Comparison of ENCODE assay signal across 7 cellular contexts in the genomic region with DNA sequence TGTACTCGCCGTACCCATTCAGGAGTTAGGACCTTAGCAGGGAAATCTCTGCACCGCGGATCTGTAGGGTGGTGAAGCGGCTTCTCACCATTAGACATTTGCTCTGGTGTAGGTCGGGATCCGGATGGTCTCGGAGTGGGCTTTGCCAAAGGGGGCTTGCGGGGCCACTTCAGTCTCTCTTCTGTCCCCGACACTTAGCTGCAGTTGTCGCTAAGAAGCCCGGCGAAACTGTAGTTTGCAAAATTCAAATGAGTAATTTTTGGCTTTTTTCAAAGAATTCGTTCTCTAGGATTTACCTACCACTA. TPM values are rescaled to one million over a fixed set of nuclear protein-coding genes. Genes with fewer than 3 reads are reported as not detected.
DNase-seq lines count a peak whose midpoint lies in the region; ATAC-seq, FAIRE-seq and TF ChIP-seq lines count a peak whose summit lies in the region.

No MANE protein-coding gene starts in this region.

- H3K9me3 Mint-ChIP-seq in GM23338: no peaks in the 10 kb centered on the region

- peaks cover 22% of the 10 kb centered on the region for H3K4me1 ChIP-seq in GM23338 (ENCODE audit: insufficient read depth)
- H3K4me1 ChIP-seq in foreskin keratinocyte: peaks cover 6% of the 10 kb centered on the region
- H3K4me1 ChIP-seq in small intestine (ENCODE audit: control insufficient read depth in 2 of 2, insufficient read depth in 1 of 2, low read depth in 1 of 2, low read length in 1 of 2): no peaks in the 10 kb centered on the region

- H3K9me3 ChIP-seq in SK-N-MC (ENCODE audit: low read depth, low read length) (no peaks in the 10 kb centered on the region), small intestine (ENCODE audit: control insufficient read depth, low read depth) (no peaks in the 10 kb centered on the region)

- no peaks in the 10 kb centered on the region for H3K27me3 ChIP-seq in GM23338 (ENCODE audit: insufficient read depth)
- no peaks in the 10 kb centered on the region for H3K27me3 ChIP-seq in foreskin keratinocyte
- H3K27me3 ChIP-seq in small intestine (ENCODE audit: control insufficient read depth in 2 of 2, insufficient read depth in 2 of 2, low read length in 2 of 2): no peaks in the 10 kb centered on the region

- H3K4me1 Mint-ChIP-seq in GM23338: peaks cover 34% of the 10 kb centered on the region

- WGBS in small intestine, 3 donors: 0 to 1% (median 1%) methylated on average over 14 of the region's 14 CpGs

- TF ChIP-seq CTCF in GM23338 (conservative IDR thresholded peaks at IDR 0.05; ENCODE audit: low read depth in 2 of 2): no peak
- TF ChIP-seq CTCF in foreskin keratinocyte (conservative IDR thresholded peaks at IDR 0.05): no peak

- no peaks in the 10 kb centered on the region for H3K36me3 ChIP-seq in GM23338 (ENCODE audit: insufficient read depth)
- no peaks in the 10 kb centered on the region for H3K36me3 ChIP-seq in SK-N-MC (ENCODE audit: insufficient read depth, low read length)
- no peaks in the 10 kb centered on the region for H3K36me3 ChIP-seq in small intestine (ENCODE audit: control insufficient read depth in 2 of 2, insufficient read depth in 2 of 2, low read length in 2 of 2)

- H3K4me3 ChIP-seq in GM23338 (peak overlapping the region; percentile 86), SK-N-MC (peak overlapping the region; percentile 97), small intestine (ENCODE audit: low read depth in 1 of 2, low read length in 2 of 2) (peak overlapping the region; percentile 94 to 95)

- peaks cover 63% of the 10 kb centered on the region for H3K79me2 ChIP-seq in GM23338 (replicated peaks; ENCODE audit: insufficient read depth)

- H3K9ac ChIP-seq in SK-N-MC (ENCODE audit: insufficient read length): peak overlapping the region; percentile 94

- ATAC-seq in GM23338 (no peak), foreskin keratinocyte (no peak), GM21825 (IDR thresholded peaks at IDR 0.05; ENCODE audit: unreplicated experiment) (no peak)

- peaks cover 9% of the 10 kb centered on the region for H3K36me3 Mint-ChIP-seq in GM23338 (ENCODE audit: low read depth)

- peak overlapping the region; percentile 99 for H3K4me2 ChIP-seq in GM23338

- H3K9me2 ChIP-seq in GM23338 (ENCODE audit: insufficient read depth): no peaks in the 10 kb centered on the region

- peak overlapping the region; percentile 94 for H3K4me3 Mint-ChIP-seq in GM23338

- H3F3A ChIP-seq in GM23338 (replicated peaks; ENCODE audit: low read depth): no peaks in the 10 kb centered on the region; the same call in 1 of the 2 replicates

- DNase-seq in GM23338 (ENCODE audit: low spot score) (no peak), SK-N-MC (ENCODE audit: low read depth, low spot score) (no peak), foreskin keratinocyte (no peak), small intestine (no peak), SIG-M5 treated with dmso at 0.1 percent for 504 hours (lab: John Stamatoyannopoulos, UW; ENCODE audit: unreplicated experiment) (no peak), amygdala (lab: John Stamatoyannopoulos, UW) (no peak)

- H4K20me1 ChIP-seq in GM23338 (replicated peaks; ENCODE audit: insufficient read depth): no peaks in the 10 kb centered on the region

- peak overlapping the region; percentile 98 for H3K27ac Mint-ChIP-seq in GM23338

- peak overlapping the region; percentile 92 for H3K27ac ChIP-seq in GM23338 (ENCODE audit: low read depth)
- peak overlapping the region; percentile 51; the same call in 1 of the 2 replicates for H3K27ac ChIP-seq in SK-N-MC
- H3K27ac ChIP-seq in foreskin keratinocyte: peak overlapping the region; percentile 88
- H3K27ac ChIP-seq in small intestine (ENCODE audit: low read depth in 1 of 2, low read length in 1 of 2): peak overlapping the region; percentile 79 to 96

- FAIRE-seq in small intestine (lab: Jason Lieb, UNC): no peak

- peak overlapping the region; percentile 91; the same call in 1 of the 2 replicates for H2AFZ ChIP-seq in GM23338

- peaks cover 2% of the 10 kb centered on the region for H3K27me3 Mint-ChIP-seq in GM23338 (ENCODE audit: insufficient read depth, low read depth, poor library complexity)

TF ChIP-seq in GM23338, 12 proteins besides CTCF, POLR2A, EP300 and RAD21 (continues in another document):
- TF ChIP-seq STAT1 (IDR thresholded peaks at IDR 0.05; ENCODE audit: unreplicated experiment) (no peak), EZH2phosphoT487 (IDR thresholded peaks at IDR 0.05; ENCODE audit: unreplicated experiment) (no peak), JUNB (IDR thresholded peaks at IDR 0.05; ENCODE audit: unreplicated experiment) (no peak), CREB1 (CRISPR knock-in tag; IDR thresholded peaks at IDR 0.05; ENCODE audit: low read depth) (no peak), ZNF114 (CRISPR knock-in tag; IDR thresholded peaks at IDR 0.05) (no peak)
- TF ChIP-seq, protein P1, sequence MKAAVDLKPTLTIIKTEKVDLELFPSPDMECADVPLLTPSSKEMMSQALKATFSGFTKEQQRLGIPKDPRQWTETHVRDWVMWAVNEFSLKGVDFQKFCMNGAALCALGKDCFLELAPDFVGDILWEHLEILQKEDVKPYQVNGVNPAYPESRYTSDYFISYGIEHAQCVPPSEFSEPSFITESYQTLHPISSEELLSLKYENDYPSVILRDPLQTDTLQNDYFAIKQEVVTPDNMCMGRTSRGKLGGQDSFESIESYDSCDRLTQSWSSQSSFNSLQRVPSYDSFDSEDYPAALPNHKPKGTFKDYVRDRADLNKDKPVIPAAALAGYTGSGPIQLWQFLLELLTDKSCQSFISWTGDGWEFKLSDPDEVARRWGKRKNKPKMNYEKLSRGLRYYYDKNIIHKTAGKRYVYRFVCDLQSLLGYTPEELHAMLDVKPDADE (IDR thresholded peaks at IDR 0.05): no peak
- TF ChIP-seq, protein P2, sequence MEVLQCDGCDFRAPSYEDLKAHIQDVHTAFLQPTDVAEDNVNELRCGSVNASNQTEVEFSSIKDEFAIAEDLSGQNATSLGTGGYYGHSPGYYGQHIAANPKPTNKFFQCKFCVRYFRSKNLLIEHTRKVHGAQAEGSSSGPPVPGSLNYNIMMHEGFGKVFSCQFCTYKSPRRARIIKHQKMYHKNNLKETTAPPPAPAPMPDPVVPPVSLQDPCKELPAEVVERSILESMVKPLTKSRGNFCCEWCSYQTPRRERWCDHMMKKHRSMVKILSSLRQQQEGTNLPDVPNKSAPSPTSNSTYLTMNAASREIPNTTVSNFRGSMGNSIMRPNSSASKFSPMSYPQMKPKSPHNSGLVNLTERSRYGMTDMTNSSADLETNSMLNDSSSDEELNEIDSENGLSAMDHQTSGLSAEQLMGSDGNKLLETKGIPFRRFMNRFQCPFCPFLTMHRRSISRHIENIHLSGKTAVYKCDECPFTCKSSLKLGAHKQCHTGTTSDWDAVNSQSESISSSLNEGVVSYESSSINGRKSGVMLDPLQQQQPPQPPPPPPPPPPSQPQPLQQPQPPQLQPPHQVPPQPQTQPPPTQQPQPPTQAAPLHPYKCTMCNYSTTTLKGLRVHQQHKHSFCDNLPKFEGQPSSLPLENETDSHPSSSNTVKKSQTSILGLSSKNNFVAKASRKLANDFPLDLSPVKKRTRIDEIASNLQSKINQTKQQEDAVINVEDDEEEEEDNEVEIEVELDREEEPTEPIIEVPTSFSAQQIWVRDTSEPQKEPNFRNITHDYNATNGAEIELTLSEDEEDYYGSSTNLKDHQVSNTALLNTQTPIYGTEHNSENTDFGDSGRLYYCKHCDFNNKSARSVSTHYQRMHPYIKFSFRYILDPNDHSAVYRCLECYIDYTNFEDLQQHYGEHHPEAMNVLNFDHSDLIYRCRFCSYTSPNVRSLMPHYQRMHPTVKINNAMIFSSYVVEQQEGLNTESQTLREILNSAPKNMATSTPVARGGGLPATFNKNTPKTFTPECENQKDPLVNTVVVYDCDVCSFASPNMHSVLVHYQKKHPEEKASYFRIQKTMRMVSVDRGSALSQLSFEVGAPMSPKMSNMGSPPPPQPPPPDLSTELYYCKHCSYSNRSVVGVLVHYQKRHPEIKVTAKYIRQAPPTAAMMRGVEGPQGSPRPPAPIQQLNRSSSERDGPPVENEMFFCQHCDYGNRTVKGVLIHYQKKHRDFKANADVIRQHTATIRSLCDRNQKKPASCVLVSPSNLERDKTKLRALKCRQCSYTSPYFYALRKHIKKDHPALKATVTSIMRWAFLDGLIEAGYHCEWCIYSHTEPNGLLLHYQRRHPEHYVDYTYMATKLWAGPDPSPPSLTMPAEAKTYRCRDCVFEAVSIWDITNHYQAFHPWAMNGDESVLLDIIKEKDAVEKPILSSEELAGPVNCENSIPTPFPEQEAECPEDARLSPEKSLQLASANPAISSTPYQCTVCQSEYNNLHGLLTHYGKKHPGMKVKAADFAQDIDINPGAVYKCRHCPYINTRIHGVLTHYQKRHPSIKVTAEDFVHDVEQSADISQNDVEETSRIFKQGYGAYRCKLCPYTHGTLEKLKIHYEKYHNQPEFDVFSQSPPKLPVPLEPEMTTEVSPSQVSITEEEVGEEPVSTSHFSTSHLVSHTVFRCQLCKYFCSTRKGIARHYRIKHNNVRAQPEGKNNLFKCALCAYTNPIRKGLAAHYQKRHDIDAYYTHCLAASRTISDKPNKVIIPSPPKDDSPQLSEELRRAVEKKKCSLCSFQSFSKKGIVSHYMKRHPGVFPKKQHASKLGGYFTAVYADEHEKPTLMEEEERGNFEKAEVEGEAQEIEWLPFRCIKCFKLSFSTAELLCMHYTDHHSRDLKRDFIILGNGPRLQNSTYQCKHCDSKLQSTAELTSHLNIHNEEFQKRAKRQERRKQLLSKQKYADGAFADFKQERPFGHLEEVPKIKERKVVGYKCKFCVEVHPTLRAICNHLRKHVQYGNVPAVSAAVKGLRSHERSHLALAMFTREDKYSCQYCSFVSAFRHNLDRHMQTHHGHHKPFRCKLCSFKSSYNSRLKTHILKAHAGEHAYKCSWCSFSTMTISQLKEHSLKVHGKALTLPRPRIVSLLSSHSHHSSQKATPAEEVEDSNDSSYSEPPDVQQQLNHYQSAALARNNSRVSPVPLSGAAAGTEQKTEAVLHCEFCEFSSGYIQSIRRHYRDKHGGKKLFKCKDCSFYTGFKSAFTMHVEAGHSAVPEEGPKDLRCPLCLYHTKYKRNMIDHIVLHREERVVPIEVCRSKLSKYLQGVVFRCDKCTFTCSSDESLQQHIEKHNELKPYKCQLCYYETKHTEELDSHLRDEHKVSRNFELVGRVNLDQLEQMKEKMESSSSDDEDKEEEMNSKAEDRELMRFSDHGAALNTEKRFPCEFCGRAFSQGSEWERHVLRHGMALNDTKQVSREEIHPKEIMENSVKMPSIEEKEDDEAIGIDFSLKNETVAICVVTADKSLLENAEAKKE (CRISPR knock-in tag; IDR thresholded peaks at IDR 0.05): no peak

RNA-seq across cellular contexts. Expression of a gene that starts 0.4 kb away (rescaled TPM):
- 19.2 and 19.3 TPM in 2 replicates for total RNA-seq in GM23338 (2014; rRNA removed; shearing (Covaris generic))
- polyA plus RNA-seq in GM23338 (2016; fragmentation: Nextera tagmentation; extraction: Ambion mirVana): 16.6 and 18.4 TPM in 2 replicates
- 13.7 and 14.7 TPM in 2 replicates for total RNA-seq in foreskin keratinocyte
- 7.5 and 8.2 TPM in 2 replicates for polyA plus RNA-seq in foreskin keratinocyte
- polyA plus RNA-seq in small intestine: 10 to 100 TPM in 1 of 3 donors, 1 to 10 TPM in 2; 5.6 to 13.6 (median 5.7) TPM

RNA-seq across cellular contexts. Expression of a gene that starts 0.5 kb away (rescaled TPM):
- 17.0 and 17.5 TPM in 2 replicates for total RNA-seq in GM23338 (2014; rRNA removed; shearing (Covaris generic))
- 14.5 and 16.4 TPM in 2 replicates for polyA plus RNA-seq in GM23338 (2016; fragmentation: Nextera tagmentation; extraction: Ambion mirVana)
- 10.7 and 12.9 TPM in 2 replicates for total RNA-seq in foreskin keratinocyte
- polyA plus RNA-seq in foreskin keratinocyte: 10.4 and 12.4 TPM in 2 replicates
- polyA plus RNA-seq in small intestine: 10 to 100 TPM in 1 of 3 donors, 1 to 10 TPM in 2; 4.1 to 15.8 (median 8.1) TPM
